Comparison of ENCODE assay signal across 7 cellular contexts in the genomic region with DNA sequence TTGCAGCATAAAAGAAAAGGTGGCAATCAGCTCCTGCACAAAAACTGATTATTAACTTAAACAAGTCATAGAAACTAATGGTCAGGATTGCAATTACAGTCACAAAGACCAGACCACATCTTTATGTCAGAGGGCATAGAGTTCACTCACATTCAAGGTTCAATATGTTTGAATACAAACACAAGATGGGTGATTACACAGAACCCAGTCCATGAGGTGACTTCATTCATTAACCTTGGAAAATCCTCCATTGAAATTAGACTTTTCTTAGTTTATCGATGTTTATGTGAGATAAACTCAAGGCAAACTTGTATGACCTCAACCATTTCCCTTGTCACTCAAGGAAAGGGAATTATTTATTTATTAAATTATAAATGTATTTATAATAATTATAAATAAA.
"Had no signal": no experiment of that assay in that cellular context is flagged by ENCODE, and none has a peak within 500 bp of the region (broad histone marks: within the 10 kb centered on the region; RNA-seq: fewer than 3 reads in every experiment).

No MANE protein-coding gene starts in this region.

- DNase-seq: IMR-90, KBM-7, KG1 had no signal

- ATAC-seq: HepG2, K562 had no signal

- H3K4me3 Mint-ChIP-seq: IgD-negative memory B cell had no signal

- H3K27me3 Mint-ChIP-seq: IgD-negative memory B cell had no signal

- FAIRE-seq: HepG2, HTR-8/SVneo, K562 had no signal

- H3K27ac Mint-ChIP-seq: IgD-negative memory B cell had no signal
